1 cellular context compared by ENCODE assay signal in the genomic region with DNA sequence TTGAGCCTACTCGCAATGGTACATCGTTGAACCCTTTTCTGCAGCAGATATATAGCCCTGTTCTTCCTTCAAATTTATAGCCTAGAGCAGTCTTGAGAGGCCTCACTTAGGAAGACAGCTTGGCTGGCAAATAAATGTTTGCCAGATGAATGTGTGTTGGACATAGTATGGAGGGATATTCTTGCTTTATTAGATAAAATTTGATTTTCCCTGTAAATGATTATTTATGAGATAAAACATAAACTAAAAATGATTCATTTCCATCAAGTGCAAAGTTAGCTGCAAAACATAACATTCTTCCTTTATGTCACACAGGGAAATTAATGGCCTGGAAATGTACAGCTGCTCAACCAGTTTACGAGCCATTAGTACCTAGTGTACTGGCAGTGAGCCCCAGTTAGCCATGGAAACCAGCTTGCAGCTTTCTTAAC.
TF ChIP-seq lines count a peak whose summit lies in the region.

No MANE protein-coding gene starts in this region.

TF ChIP-seq in IMR-90, 13 proteins besides CTCF, POLR2A, EP300 and RAD21 (continued from another document):
- TF ChIP-seq RFX5 (IDR thresholded peaks at IDR 0.05; ENCODE audit: low read depth, low read length) (no peak), SMC3 (IDR thresholded peaks at IDR 0.05; ENCODE audit: low read depth, low read length) (no peak)
